1 cellular context compared by ENCODE assay signal in the genomic region with DNA sequence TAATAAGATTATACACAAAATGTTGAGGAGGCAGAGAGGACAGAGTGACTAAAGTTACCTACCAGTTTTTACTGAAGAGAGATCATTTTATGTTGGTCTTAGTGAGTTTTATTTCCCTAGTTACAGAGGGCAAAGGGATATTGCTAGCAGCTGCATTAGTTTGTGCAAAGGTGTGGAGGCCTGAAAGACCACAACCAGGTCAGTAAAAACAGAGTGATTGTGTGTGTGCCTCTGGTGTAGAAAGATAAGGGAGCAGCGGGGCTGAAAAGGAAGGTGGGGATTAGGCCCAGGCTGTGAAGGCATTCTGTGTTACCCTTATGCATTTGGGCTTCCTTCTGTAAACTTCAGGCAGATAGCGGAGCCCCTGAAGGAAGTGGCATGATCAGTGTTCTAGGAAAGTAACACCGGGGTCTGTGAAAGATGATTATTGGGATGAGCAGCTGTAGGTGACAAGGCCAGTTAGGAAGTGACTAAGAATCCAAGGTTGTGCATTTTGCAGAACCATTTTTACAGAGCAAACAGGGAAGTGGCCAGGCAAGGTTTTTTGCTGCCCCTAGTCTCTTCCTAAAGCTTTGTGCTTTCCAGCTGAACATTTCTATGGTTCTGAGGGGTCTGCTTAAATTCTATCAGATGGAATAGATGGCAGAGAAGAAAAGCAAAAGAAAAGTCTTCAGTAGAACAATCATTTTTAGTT.
A peak's percentile ranks its signal among the peaks of the same experiment; 100 is the strongest.
TF ChIP-seq lines count a peak whose summit lies in the region.

No MANE protein-coding gene starts in this region.

TF ChIP-seq in K562, 482 proteins besides CTCF, POLR2A, EP300 and RAD21 (continued from another document and continues in another):
- TF ChIP-seq, protein P1, sequence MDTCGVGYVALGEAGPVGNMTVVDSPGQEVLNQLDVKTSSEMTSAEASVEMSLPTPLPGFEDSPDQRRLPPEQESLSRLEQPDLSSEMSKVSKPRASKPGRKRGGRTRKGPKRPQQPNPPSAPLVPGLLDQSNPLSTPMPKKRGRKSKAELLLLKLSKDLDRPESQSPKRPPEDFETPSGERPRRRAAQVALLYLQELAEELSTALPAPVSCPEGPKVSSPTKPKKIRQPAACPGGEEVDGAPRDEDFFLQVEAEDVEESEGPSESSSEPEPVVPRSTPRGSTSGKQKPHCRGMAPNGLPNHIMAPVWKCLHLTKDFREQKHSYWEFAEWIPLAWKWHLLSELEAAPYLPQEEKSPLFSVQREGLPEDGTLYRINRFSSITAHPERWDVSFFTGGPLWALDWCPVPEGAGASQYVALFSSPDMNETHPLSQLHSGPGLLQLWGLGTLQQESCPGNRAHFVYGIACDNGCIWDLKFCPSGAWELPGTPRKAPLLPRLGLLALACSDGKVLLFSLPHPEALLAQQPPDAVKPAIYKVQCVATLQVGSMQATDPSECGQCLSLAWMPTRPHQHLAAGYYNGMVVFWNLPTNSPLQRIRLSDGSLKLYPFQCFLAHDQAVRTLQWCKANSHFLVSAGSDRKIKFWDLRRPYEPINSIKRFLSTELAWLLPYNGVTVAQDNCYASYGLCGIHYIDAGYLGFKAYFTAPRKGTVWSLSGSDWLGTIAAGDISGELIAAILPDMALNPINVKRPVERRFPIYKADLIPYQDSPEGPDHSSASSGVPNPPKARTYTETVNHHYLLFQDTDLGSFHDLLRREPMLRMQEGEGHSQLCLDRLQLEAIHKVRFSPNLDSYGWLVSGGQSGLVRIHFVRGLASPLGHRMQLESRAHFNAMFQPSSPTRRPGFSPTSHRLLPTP (IDR thresholded peaks at IDR 0.05; ENCODE audit: borderline replicate concordance, extremely low read depth, insufficient read length): no peak
- TF ChIP-seq YY1 (IDR thresholded peaks at IDR 0.05; ENCODE audit: borderline replicate concordance in 1 of 3, control insufficient read depth in 1 of 3, extremely low read depth in 1 of 3, insufficient read depth in 3 of 3, insufficient read length in 1 of 3, insufficient replicate concordance in 2 of 3, low read depth in 1 of 3, low read length in 2 of 3) (peak in 1 of 3 experiments; percentile 44), ZSCAN32 (CRISPR knock-in tag; IDR thresholded peaks at IDR 0.05) (peak; percentile 59; the same call in 1 of the 2 replicates), MXI1 (IDR thresholded peaks at IDR 0.05; ENCODE audit: low read depth, low read length) (0 out of 2 replicates have a peak, but pooled peaks have one; percentile 61), CEBPB (tag; IDR thresholded peaks at IDR 0.05) (no peak), SMAD1 (IDR thresholded peaks at IDR 0.05; ENCODE audit: low read depth, low read length, partially characterized antibody) (no peak), TARDBP (IDR thresholded peaks at IDR 0.05) (peak; percentile 67; the same call in 1 of the 2 replicates), ZNF77 (CRISPR knock-in tag; IDR thresholded peaks at IDR 0.05) (0 out of 2 replicates have a peak, but pooled peaks have one; percentile 10), CCAR2 (IDR thresholded peaks at IDR 0.05; ENCODE audit: low read depth, low read length) (no peak), ZNF445 (CRISPR knock-in tag; IDR thresholded peaks at IDR 0.05; ENCODE audit: low read depth) (no peak), ETV6 (IDR thresholded peaks at IDR 0.05; ENCODE audit: borderline replicate concordance in 1 of 2, low read depth in 2 of 2, low read length in 1 of 2) (peak in 1 of 2 experiments; percentile 79; a peak in 2 of 4 replicates), ETV6 (CRISPR knock-in tag; IDR thresholded peaks at IDR 0.05; ENCODE audit: borderline replicate concordance) (no peak), RBM34 (IDR thresholded peaks at IDR 0.05; ENCODE audit: borderline replicate concordance, insufficient read depth, low read length) (no peak), BRCA1 (IDR thresholded peaks at IDR 0.05) (no peak), BRCA1 (CRISPR knock-in tag; IDR thresholded peaks at IDR 0.05) (no peak), PHF21A (IDR thresholded peaks at IDR 0.05; ENCODE audit: borderline replicate concordance, low read depth) (no peak), RCOR1 (IDR thresholded peaks at IDR 0.05; ENCODE audit: borderline replicate concordance in 1 of 2, low read depth in 2 of 2, low read length in 2 of 2) (peak; percentile 10 to 90; a peak in 2 of 4 replicates), ESRRB (CRISPR knock-in tag; IDR thresholded peaks at IDR 0.05; ENCODE audit: borderline replicate concordance) (0 out of 2 replicates have a peak, but pooled peaks have one; percentile 68), MEIS2 (IDR thresholded peaks at IDR 0.05; ENCODE audit: partially characterized antibody) (peak; percentile 65), PCBP2 (IDR thresholded peaks at IDR 0.05; ENCODE audit: low read depth, low read length, poor library complexity, severe bottlenecking) (no peak), ZNF212 (CRISPR knock-in tag; IDR thresholded peaks at IDR 0.05) (0 out of 2 replicates have a peak, but pooled peaks have one; percentile 71), TCF7L2 (IDR thresholded peaks at IDR 0.05; ENCODE audit: low read depth, low read length) (no peak), ZNF263 (CRISPR knock-in tag; IDR thresholded peaks at IDR 0.05; ENCODE audit: borderline replicate concordance) (no peak; the same call in 1 of the 2 replicates), KLF10 (CRISPR knock-in tag; IDR thresholded peaks at IDR 0.05) (no peak), SIN3B (IDR thresholded peaks at IDR 0.05; ENCODE audit: low read depth) (no peak), BCL6 (CRISPR knock-in tag; IDR thresholded peaks at IDR 0.05) (peak; percentile 46; the same call in 1 of the 2 replicates), PURB (CRISPR knock-in tag; IDR thresholded peaks at IDR 0.05; ENCODE audit: low read depth) (no peak), TBP (optimal IDR thresholded peaks at IDR 0.05; ENCODE audit: low read depth, low read length) (no peak), NFE2L1 (tag; IDR thresholded peaks at IDR 0.05; ENCODE audit: borderline replicate concordance, low read depth) (no peak), HCFC1 (IDR thresholded peaks at IDR 0.05; ENCODE audit: low read depth, low read length) (peak; percentile 13; the same call in 1 of the 2 replicates), NFYB (IDR thresholded peaks at IDR 0.05; ENCODE audit: extremely low read depth, insufficient read length) (no peak), MED1 (CRISPR knock-in tag; IDR thresholded peaks at IDR 0.05; ENCODE audit: borderline replicate concordance) (no peak), ZNF232 (CRISPR knock-in tag; IDR thresholded peaks at IDR 0.05) (no peak), BHLHE40 (IDR thresholded peaks at IDR 0.05; ENCODE audit: low read length) (peak; percentile 56), CXXC5 (CRISPR knock-in tag; IDR thresholded peaks at IDR 0.05) (peak; percentile 73), RBM15 (IDR thresholded peaks at IDR 0.05; ENCODE audit: insufficient read depth, low read length) (no peak), HNRNPH1 (optimal IDR thresholded peaks at IDR 0.05; ENCODE audit: low read depth, low read length) (no peak), SETDB1 (IDR thresholded peaks at IDR 0.05; ENCODE audit: low read length) (no peak), TAF9B (IDR thresholded peaks at IDR 0.05; ENCODE audit: partially characterized antibody) (peak; percentile 78), CHD1 (IDR thresholded peaks at IDR 0.05; ENCODE audit: low read length) (no peak), ZNF23 (CRISPR knock-in tag; IDR thresholded peaks at IDR 0.05) (no peak), ZNF140 (CRISPR knock-in tag; IDR thresholded peaks at IDR 0.05) (no peak), ATF7 (IDR thresholded peaks at IDR 0.05) (peak; percentile 67)
- TF ChIP-seq, protein P2, sequence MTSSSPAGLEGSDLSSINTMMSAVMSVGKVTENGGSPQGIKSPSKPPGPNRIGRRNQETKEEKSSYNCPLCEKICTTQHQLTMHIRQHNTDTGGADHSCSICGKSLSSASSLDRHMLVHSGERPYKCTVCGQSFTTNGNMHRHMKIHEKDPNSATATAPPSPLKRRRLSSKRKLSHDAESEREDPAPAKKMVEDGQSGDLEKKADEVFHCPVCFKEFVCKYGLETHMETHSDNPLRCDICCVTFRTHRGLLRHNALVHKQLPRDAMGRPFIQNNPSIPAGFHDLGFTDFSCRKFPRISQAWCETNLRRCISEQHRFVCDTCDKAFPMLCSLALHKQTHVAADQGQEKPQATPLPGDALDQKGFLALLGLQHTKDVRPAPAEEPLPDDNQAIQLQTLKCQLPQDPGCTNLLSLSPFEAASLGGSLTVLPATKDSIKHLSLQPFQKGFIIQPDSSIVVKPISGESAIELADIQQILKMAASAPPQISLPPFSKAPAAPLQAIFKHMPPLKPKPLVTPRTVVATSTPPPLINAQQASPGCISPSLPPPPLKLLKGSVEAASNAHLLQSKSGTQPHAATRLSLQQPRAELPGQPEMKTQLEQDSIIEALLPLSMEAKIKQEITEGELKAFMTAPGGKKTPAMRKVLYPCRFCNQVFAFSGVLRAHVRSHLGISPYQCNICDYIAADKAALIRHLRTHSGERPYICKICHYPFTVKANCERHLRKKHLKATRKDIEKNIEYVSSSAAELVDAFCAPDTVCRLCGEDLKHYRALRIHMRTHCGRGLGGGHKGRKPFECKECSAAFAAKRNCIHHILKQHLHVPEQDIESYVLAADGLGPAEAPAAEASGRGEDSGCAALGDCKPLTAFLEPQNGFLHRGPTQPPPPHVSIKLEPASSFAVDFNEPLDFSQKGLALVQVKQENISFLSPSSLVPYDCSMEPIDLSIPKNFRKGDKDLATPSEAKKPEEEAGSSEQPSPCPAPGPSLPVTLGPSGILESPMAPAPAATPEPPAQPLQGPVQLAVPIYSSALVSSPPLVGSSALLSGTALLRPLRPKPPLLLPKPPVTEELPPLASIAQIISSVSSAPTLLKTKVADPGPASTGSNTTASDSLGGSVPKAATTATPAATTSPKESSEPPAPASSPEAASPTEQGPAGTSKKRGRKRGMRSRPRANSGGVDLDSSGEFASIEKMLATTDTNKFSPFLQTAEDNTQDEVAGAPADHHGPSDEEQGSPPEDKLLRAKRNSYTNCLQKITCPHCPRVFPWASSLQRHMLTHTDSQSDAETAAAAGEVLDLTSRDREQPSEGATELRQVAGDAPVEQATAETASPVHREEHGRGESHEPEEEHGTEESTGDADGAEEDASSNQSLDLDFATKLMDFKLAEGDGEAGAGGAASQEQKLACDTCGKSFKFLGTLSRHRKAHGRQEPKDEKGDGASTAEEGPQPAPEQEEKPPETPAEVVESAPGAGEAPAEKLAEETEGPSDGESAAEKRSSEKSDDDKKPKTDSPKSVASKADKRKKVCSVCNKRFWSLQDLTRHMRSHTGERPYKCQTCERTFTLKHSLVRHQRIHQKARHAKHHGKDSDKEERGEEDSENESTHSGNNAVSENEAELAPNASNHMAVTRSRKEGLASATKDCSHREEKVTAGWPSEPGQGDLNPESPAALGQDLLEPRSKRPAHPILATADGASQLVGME (CRISPR knock-in tag; IDR thresholded peaks at IDR 0.05): no peak
- TF ChIP-seq, protein P3, sequence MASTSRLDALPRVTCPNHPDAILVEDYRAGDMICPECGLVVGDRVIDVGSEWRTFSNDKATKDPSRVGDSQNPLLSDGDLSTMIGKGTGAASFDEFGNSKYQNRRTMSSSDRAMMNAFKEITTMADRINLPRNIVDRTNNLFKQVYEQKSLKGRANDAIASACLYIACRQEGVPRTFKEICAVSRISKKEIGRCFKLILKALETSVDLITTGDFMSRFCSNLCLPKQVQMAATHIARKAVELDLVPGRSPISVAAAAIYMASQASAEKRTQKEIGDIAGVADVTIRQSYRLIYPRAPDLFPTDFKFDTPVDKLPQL (IDR thresholded peaks at IDR 0.05; ENCODE audit: extremely low read depth, insufficient read length): no peak
- TF ChIP-seq, protein P4, sequence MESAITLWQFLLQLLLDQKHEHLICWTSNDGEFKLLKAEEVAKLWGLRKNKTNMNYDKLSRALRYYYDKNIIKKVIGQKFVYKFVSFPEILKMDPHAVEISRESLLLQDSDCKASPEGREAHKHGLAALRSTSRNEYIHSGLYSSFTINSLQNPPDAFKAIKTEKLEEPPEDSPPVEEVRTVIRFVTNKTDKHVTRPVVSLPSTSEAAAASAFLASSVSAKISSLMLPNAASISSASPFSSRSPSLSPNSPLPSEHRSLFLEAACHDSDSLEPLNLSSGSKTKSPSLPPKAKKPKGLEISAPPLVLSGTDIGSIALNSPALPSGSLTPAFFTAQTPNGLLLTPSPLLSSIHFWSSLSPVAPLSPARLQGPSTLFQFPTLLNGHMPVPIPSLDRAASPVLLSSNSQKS (CRISPR knock-in tag; IDR thresholded peaks at IDR 0.05): 0 out of 2 replicates have a peak, but pooled peaks have one; percentile 66
- TF ChIP-seq, protein P5, sequence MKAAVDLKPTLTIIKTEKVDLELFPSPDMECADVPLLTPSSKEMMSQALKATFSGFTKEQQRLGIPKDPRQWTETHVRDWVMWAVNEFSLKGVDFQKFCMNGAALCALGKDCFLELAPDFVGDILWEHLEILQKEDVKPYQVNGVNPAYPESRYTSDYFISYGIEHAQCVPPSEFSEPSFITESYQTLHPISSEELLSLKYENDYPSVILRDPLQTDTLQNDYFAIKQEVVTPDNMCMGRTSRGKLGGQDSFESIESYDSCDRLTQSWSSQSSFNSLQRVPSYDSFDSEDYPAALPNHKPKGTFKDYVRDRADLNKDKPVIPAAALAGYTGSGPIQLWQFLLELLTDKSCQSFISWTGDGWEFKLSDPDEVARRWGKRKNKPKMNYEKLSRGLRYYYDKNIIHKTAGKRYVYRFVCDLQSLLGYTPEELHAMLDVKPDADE (conservative IDR thresholded peaks at IDR 0.05; ENCODE audit: control insufficient read depth, low read depth, low read length): peak; percentile 73; the same call in 1 of the 2 replicates
- TF ChIP-seq, protein P6, sequence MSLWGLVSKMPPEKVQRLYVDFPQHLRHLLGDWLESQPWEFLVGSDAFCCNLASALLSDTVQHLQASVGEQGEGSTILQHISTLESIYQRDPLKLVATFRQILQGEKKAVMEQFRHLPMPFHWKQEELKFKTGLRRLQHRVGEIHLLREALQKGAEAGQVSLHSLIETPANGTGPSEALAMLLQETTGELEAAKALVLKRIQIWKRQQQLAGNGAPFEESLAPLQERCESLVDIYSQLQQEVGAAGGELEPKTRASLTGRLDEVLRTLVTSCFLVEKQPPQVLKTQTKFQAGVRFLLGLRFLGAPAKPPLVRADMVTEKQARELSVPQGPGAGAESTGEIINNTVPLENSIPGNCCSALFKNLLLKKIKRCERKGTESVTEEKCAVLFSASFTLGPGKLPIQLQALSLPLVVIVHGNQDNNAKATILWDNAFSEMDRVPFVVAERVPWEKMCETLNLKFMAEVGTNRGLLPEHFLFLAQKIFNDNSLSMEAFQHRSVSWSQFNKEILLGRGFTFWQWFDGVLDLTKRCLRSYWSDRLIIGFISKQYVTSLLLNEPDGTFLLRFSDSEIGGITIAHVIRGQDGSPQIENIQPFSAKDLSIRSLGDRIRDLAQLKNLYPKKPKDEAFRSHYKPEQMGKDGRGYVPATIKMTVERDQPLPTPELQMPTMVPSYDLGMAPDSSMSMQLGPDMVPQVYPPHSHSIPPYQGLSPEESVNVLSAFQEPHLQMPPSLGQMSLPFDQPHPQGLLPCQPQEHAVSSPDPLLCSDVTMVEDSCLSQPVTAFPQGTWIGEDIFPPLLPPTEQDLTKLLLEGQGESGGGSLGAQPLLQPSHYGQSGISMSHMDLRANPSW (CRISPR knock-in tag; IDR thresholded peaks at IDR 0.05): no peak
- TF ChIP-seq, protein P7, sequence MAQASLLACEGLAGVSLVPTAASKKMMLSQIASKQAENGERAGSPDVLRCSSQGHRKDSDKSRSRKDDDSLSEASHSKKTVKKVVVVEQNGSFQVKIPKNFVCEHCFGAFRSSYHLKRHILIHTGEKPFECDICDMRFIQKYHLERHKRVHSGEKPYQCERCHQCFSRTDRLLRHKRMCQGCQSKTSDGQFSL (CRISPR knock-in tag; IDR thresholded peaks at IDR 0.05): no peak
- TF ChIP-seq, protein P7 (tag; IDR thresholded peaks at IDR 0.05): no peak
